Comparison of ENCODE assay signal across 19 cellular contexts in the genomic region with DNA sequence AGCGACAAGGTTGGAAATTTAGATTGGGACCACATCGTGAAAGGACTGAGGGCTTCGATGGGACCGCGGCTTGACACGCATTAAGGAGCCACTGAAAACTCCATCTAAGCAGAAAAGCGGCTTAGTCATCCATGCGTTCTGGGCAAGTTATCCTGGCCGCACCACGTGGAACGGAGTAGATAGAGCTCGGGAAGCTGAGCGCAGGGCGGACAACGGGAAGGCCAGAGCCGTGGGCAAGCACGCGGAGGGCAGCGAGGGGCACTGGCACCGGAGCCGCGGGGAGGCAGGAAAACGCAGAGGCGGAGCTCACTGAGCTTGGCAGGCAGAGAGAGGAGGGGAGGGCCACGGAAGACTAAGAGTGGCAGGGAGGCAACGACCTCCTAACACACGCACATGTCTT.
DNase-seq lines count a peak whose midpoint lies in the region; ATAC-seq and TF ChIP-seq lines count a peak whose summit lies in the region.
"Had no signal": no experiment of that assay in that cellular context is flagged by ENCODE, and none has a peak within 500 bp of the region (broad histone marks: within the 10 kb centered on the region; RNA-seq: fewer than 3 reads in every experiment).

No MANE protein-coding gene starts in this region.

- no peaks in the 10 kb centered on the region for H3K27me3 ChIP-seq in BE2C
- H3K27me3 ChIP-seq: heart right ventricle, MG63 had no signal

- no peaks in the 10 kb centered on the region for H3K27me3 Mint-ChIP-seq in activated naive CD8-positive, alpha-beta T cell
- H3K27me3 Mint-ChIP-seq: stimulated activated naive CD8-positive, alpha-beta T cell treated with anti-CD3 and anti-CD28 coated beads, Interleukin-15, Interleukin-2, amounts not matched to agents 100 ng/mL and 50 ng/mL, for 24 hours had no signal

- no peaks in the 10 kb centered on the region for H3K36me3 ChIP-seq in BE2C
- H3K36me3 ChIP-seq: MG63 had no signal

- H3K4me3 Mint-ChIP-seq in activated naive CD8-positive, alpha-beta T cell, result peak overlapping the region; percentile 66
- H3K4me3 Mint-ChIP-seq: activated T-helper 1 cell treated with anti-CD3 and anti-CD28 coated beads, Interleukin-12 subunit alpha, Interleukin-12 subunit beta, Interleukin-2, Interleukin-4 antibody, amounts not matched to agents 30 ng/mL and 10 ng/mL and 1 ng/mL, durations not matched to agents 14 hours and 24 hours and 36 hours; stimulated activated naive CD8-positive, alpha-beta T cell treated with anti-CD3 and anti-CD28 coated beads, Interleukin-15, Interleukin-2, amounts not matched to agents 100 ng/mL and 50 ng/mL, for 24 hours had no signal

- TF ChIP-seq CTCF in AG10803 (conservative IDR thresholded peaks at IDR 0.05; ENCODE audit: low read length) (no peak), BE2C (IDR thresholded peaks at IDR 0.05; ENCODE audit: low read depth, low read length) (no peak)

- H3K4me3 ChIP-seq in AG10803 (ENCODE audit: low read length) (peak overlapping the region; percentile 26), BE2C (ENCODE audit: low read depth, low read length) (no peak overlapping the region)
- H3K4me3 ChIP-seq: GM23248, heart right ventricle, lung, MG63, psoas muscle had no signal

- peak overlapping the region; percentile 41 for H3K27ac Mint-ChIP-seq in activated naive CD8-positive, alpha-beta T cell
- H3K27ac Mint-ChIP-seq: activated T-helper 1 cell treated with anti-CD3 and anti-CD28 coated beads, Interleukin-12 subunit alpha, Interleukin-12 subunit beta, Interleukin-2, Interleukin-4 antibody, amounts not matched to agents 30 ng/mL and 10 ng/mL and 1 ng/mL, durations not matched to agents 14 hours and 24 hours and 36 hours; stimulated activated naive CD8-positive, alpha-beta T cell treated with anti-CD3 and anti-CD28 coated beads, Interleukin-15, Interleukin-2, amounts not matched to agents 100 ng/mL and 50 ng/mL, for 24 hours had no signal

- H3K9me3 ChIP-seq in BE2C, result no peaks in the 10 kb centered on the region
- H3K9me3 ChIP-seq: MG63 had no signal

- H3K36me3 Mint-ChIP-seq in activated naive CD8-positive, alpha-beta T cell, result peaks cover 16% of the 10 kb centered on the region

- ATAC-seq in HG03108 (IDR thresholded peaks at IDR 0.05; ENCODE audit: unreplicated experiment), result no peak
- ATAC-seq: heart right ventricle, psoas muscle had no signal

- H3K4me1 Mint-ChIP-seq in activated naive CD8-positive, alpha-beta T cell (ENCODE audit: low read depth), result no peaks in the 10 kb centered on the region

- DNase-seq in AG10803 (ENCODE audit: low read depth) (peak; percentile 67), GM04503 (ENCODE audit: low read depth) (peak; percentile 57), left kidney (ENCODE audit: low read depth, low spot score) (peak; percentile 14), activated gamma-delta T cell (lab: John Stamatoyannopoulos, UW) (no peak), NCI-H1105 treated with DMSO at 0.1 percent for 48 hours (lab: John Stamatoyannopoulos, UW) (no peak), BE2C (no peak)
- DNase-seq: activated CD4-positive, alpha-beta T cell treated with anti-CD3 and anti-CD28 coated beads for 4 hours; GDM1; GM23248; MG63; NCI-H2171 treated with DMSO at 0.1 percent for 48 hours; psoas muscle; stimulated activated CD4-positive, alpha-beta T cell treated with anti-CD3 and anti-CD28 coated beads, Interleukin-4, amount 100 ng/mL, for 24 hours had no signal

- no peaks in the 10 kb centered on the region for H3K9me3 Mint-ChIP-seq in activated naive CD8-positive, alpha-beta T cell (ENCODE audit: low read depth)

- no peaks in the 10 kb centered on the region for H3K4me1 ChIP-seq in BE2C
- H3K4me1 ChIP-seq: heart right ventricle, psoas muscle had no signal

Comparison
In these comparisons a context has a peak if more than half of its experiments do, and no peak if none do; other contexts are left out.
1. DNase-seq: peak in AG10803 (single experiment), GM04503 (single experiment) and left kidney (single experiment); none in activated gamma-delta T cell (single experiment), NCI-H1105 treated with DMSO at 0.1 percent for 48 hours (single experiment) and BE2C (single experiment).